In the genomic region with DNA sequence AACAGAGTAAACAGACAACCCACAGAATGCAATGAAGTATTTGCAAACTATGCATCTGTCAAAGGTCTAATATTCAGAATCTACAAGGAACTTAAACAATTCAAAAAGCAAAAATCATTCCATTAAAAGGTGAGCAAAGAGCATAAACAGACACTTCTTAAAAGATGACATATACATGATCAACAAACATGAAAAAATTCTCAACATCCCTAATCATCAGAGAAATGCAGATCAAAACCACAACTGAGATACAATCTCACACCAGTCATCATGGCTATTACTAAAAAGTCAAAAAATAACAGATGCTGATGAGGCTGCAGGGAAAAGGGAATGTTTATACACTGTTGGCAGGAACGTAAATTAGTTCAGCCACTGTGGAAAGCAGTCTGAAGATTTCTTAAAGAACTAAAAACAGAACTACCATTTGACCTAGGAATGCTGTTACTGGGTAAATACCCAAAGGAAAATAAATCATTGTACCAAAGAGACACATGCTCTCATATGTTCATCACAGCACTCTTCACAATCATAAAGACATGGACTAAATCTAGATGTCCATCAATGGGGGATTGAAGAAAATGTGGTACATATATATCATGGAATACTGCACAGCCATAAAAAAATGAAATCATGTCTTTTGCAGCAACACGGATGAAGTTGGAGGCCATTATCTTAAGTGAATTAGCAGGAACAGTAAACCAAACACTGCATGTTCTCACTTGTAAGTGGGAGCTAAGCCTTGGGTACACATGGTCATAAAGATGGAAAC, we compare ENCODE assay signal across 20 cellular contexts.
A peak's percentile ranks its signal among the peaks of the same experiment; 100 is the strongest.
DNase-seq lines count a peak whose midpoint lies in the region; ATAC-seq, FAIRE-seq and TF ChIP-seq lines count a peak whose summit lies in the region.
"Had no signal": no experiment of that assay in that cellular context is flagged by ENCODE, and none has a peak within 500 bp of the region (broad histone marks: within the 10 kb centered on the region; RNA-seq: fewer than 3 reads in every experiment).

No MANE protein-coding gene starts in this region.

- H3K4me3 ChIP-seq in SJCRH30 (no peak overlapping the region), fibroblast of pulmonary artery (replicated peaks; ENCODE audit: low read depth, low read length) (no peak overlapping the region)

- peaks cover 6% of the 10 kb centered on the region for H3K4me1 Mint-ChIP-seq in stimulated activated memory B cell treated with anti-CD40 and anti-IgM and Interleukin-4, amounts not matched to agents 10 μg/mL and 1 μg/mL and 100 μg/mL, for 72 hours
- no peaks in the 10 kb centered on the region for H3K4me1 Mint-ChIP-seq in activated CD8-positive, alpha-beta T cell treated with anti-CD3 and anti-CD28 coated beads, Interleukin-2, amount 10 ng/mL, durations not matched to agents 7 days and 5 days (ENCODE audit: low read depth)
- H3K4me1 Mint-ChIP-seq: CD14-positive monocyte had no signal

- peak; percentile 13 for FAIRE-seq in GM12891 (lab: Jason Lieb, UNC)
- FAIRE-seq: G401.6, islet of Langerhans had no signal

- POLR2A ChIA-PET in activated CD8-positive, alpha-beta T cell treated with anti-CD3 and anti-CD28 coated beads, Interleukin-2, amount 10 ng/mL, durations not matched to agents 7 days and 5 days (lab: Charles Lee) = no interaction called here

- H3K27ac Mint-ChIP-seq in stimulated activated memory B cell treated with anti-CD40 and anti-IgM and Interleukin-4, amounts not matched to agents 10 μg/mL and 1 μg/mL and 100 μg/mL, for 72 hours = peak overlapping the region; percentile 34
- no peak overlapping the region for H3K27ac Mint-ChIP-seq in activated CD8-positive, alpha-beta T cell treated with anti-CD3 and anti-CD28 coated beads, Interleukin-2, amount 10 ng/mL, durations not matched to agents 7 days and 5 days
- H3K27ac Mint-ChIP-seq: activated CD4-positive, alpha-beta T cell treated with anti-CD3 and anti-CD28 coated beads, Interleukin-2, amount 10 ng/mL, durations not matched to agents 24 days and 14 days; activated naive CD4-positive, alpha-beta T cell treated with anti-CD3 and anti-CD28 coated beads, Interleukin-2, amount 50 U/mL, for 72 hours; CD14-positive monocyte had no signal

- no peaks in the 10 kb centered on the region for H3K27me3 ChIP-seq in SJCRH30

- no peak for TF ChIP-seq CTCF in fibroblast of pulmonary artery (IDR thresholded peaks at IDR 0.05; ENCODE audit: low read length, missing control alignments)

- H3K27me3 Mint-ChIP-seq in stimulated activated memory B cell treated with anti-CD40 and anti-IgM and Interleukin-4, amounts not matched to agents 10 μg/mL and 1 μg/mL and 100 μg/mL, for 72 hours = no peaks in the 10 kb centered on the region
- H3K27me3 Mint-ChIP-seq in activated CD8-positive, alpha-beta T cell treated with anti-CD3 and anti-CD28 coated beads, Interleukin-2, amount 10 ng/mL, durations not matched to agents 7 days and 5 days (ENCODE audit: low read depth) = no peaks in the 10 kb centered on the region
- H3K27me3 Mint-ChIP-seq: activated CD4-positive, alpha-beta T cell treated with anti-CD3 and anti-CD28 coated beads, Interleukin-2, amount 10 ng/mL, durations not matched to agents 24 days and 14 days had no signal

- H3K9me3 ChIP-seq in SJCRH30 (replicated peaks) = no peaks in the 10 kb centered on the region

- H3K36me3 ChIP-seq in SJCRH30 = no peaks in the 10 kb centered on the region

- no peak for DNase-seq in GM12891 (ENCODE audit: insufficient read length, low spot score)
- peak; percentile 23 to 38 for DNase-seq in SJCRH30
- DNase-seq in fibroblast of pulmonary artery (ENCODE audit: low read depth) = peak; percentile 29
- DNase-seq in D341Med (ENCODE audit: low spot score) = no peak
- no peak for DNase-seq in activated CD8-positive, alpha-beta T cell treated with anti-CD3 and anti-CD28 coated beads, Interleukin-2, amount 10 ng/mL, durations not matched to agents 7 days and 5 days
- DNase-seq in HT-29 (ENCODE audit: low spot score) = no peak
- DNase-seq: activated CD4-positive, alpha-beta T cell treated with anti-CD3 and anti-CD28 coated beads, Interleukin-2, amount 10 ng/mL, durations not matched to agents 24 days and 14 days; glutamatergic neuron; NCI-H1694; NCI-H446; nucleus accumbens; right cardiac atrium; SHP77 treated with DMSO at 0.1 percent for 48 hours; stimulated activated CD4-positive, alpha-beta T cell treated with anti-CD3 and anti-CD28 coated beads, Interleukin-1b, Interleukin-23, amount 100 ng/mL, for 48 hours; T1000 had no signal

- H3K4me3 Mint-ChIP-seq in stimulated activated memory B cell treated with anti-CD40 and anti-IgM and Interleukin-4, amounts not matched to agents 10 μg/mL and 1 μg/mL and 100 μg/mL, for 72 hours = no peak overlapping the region
- no peak overlapping the region for H3K4me3 Mint-ChIP-seq in activated CD8-positive, alpha-beta T cell treated with anti-CD3 and anti-CD28 coated beads, Interleukin-2, amount 10 ng/mL, durations not matched to agents 7 days and 5 days
- H3K4me3 Mint-ChIP-seq: activated CD4-positive, alpha-beta T cell treated with anti-CD3 and anti-CD28 coated beads, Interleukin-2, amount 10 ng/mL, durations not matched to agents 24 days and 14 days; CD14-positive monocyte had no signal

- H3K4me1 ChIP-seq in SJCRH30 = peaks cover 12% of the 10 kb centered on the region; the same call in 1 of the 2 replicates

- no peak for TF ChIP-seq POLR2A in GM12891 (IDR thresholded peaks at IDR 0.05; ENCODE audit: low read depth, low read length)

- peak overlapping the region; percentile 43 for H3K27ac ChIP-seq in SJCRH30

- CTCF ChIA-PET in activated CD8-positive, alpha-beta T cell treated with anti-CD3 and anti-CD28 coated beads, Interleukin-2, amount 10 ng/mL, durations not matched to agents 7 days and 5 days (lab: Charles Lee) = no interaction called here

- H3K36me3 Mint-ChIP-seq in stimulated activated memory B cell treated with anti-CD40 and anti-IgM and Interleukin-4, amounts not matched to agents 10 μg/mL and 1 μg/mL and 100 μg/mL, for 72 hours = peaks cover 9% of the 10 kb centered on the region
- H3K36me3 Mint-ChIP-seq in activated CD8-positive, alpha-beta T cell treated with anti-CD3 and anti-CD28 coated beads, Interleukin-2, amount 10 ng/mL, durations not matched to agents 7 days and 5 days (ENCODE audit: low read depth) = no peaks in the 10 kb centered on the region
- H3K36me3 Mint-ChIP-seq: CD14-positive monocyte had no signal

- H3K9me3 Mint-ChIP-seq in stimulated activated memory B cell treated with anti-CD40 and anti-IgM and Interleukin-4, amounts not matched to agents 10 μg/mL and 1 μg/mL and 100 μg/mL, for 72 hours = peaks cover 2% of the 10 kb centered on the region
- H3K9me3 Mint-ChIP-seq in activated CD8-positive, alpha-beta T cell treated with anti-CD3 and anti-CD28 coated beads, Interleukin-2, amount 10 ng/mL, durations not matched to agents 7 days and 5 days (ENCODE audit: insufficient read depth) = no peaks in the 10 kb centered on the region
- H3K9me3 Mint-ChIP-seq: activated CD4-positive, alpha-beta T cell treated with anti-CD3 and anti-CD28 coated beads, Interleukin-2, amount 10 ng/mL, durations not matched to agents 24 days and 14 days; activated naive CD4-positive, alpha-beta T cell treated with anti-CD3 and anti-CD28 coated beads, Interleukin-2, amount 50 U/mL, for 72 hours had no signal

- ATAC-seq in stimulated activated memory B cell treated with anti-CD40 and anti-IgM and Interleukin-4, amounts not matched to agents 10 μg/mL and 1 μg/mL and 100 μg/mL, for 72 hours = no peak
- no peak for ATAC-seq in activated CD8-positive, alpha-beta T cell treated with anti-CD3 and anti-CD28 coated beads, Interleukin-2, amount 10 ng/mL, durations not matched to agents 7 days and 5 days
- ATAC-seq: activated naive CD4-positive, alpha-beta T cell treated with anti-CD3 and anti-CD28 coated beads, Interleukin-2, amount 50 U/mL, for 72 hours; right cardiac atrium had no signal

TF ChIP-seq in GM12891, 5 proteins besides CTCF, POLR2A, EP300 and RAD21:
- no peak for TF ChIP-seq POU2F2 (IDR thresholded peaks at IDR 0.05; ENCODE audit: low read depth, low read length)
- TF ChIP-seq TAF1 (IDR thresholded peaks at IDR 0.05; ENCODE audit: low read depth, low read length) = no peak
- no peak for TF ChIP-seq PAX5 (IDR thresholded peaks at IDR 0.05; ENCODE audit: insufficient read depth, low read length, severe bottlenecking)
- TF ChIP-seq POLR2AphosphoS5 (IDR thresholded peaks at IDR 0.05; ENCODE audit: low read depth, low read length) = no peak
- TF ChIP-seq SPI1 (IDR thresholded peaks at IDR 0.05; ENCODE audit: low read depth, low read length) = no peak

Comparison
In these comparisons a context has a peak if more than half of its experiments do, and no peak if none do; other contexts are left out.
1. DNase-seq: peak in SJCRH30 (2 of 2) and fibroblast of pulmonary artery (single experiment); none in GM12891 (single experiment), D341Med (single experiment), activated CD8-positive, alpha-beta T cell treated with anti-CD3 and anti-CD28 coated beads, Interleukin-2, amount 10 ng/mL, durations not matched to agents 7 days and 5 days (single experiment) and HT-29 (single experiment).